Comparison of ENCODE assay signal across 33 cellular contexts in genomic region chr17:75917443-75918111, GRCh38. TPM values are rescaled to one million over a fixed set of nuclear protein-coding genes. Genes with fewer than 3 reads are reported as not detected.
DNase-seq lines count a peak whose midpoint lies in the region; ATAC-seq, FAIRE-seq and TF ChIP-seq lines count a peak whose summit lies in the region.
"Had no signal": no experiment of that assay in that cellular context is flagged by ENCODE, and none has a peak within 500 bp of the region (broad histone marks: within the 10 kb centered on the region; RNA-seq: fewer than 3 reads in every experiment).

No MANE protein-coding gene starts in this region.

- TF ChIP-seq EP300 in H1 (IDR thresholded peaks at IDR 0.05; ENCODE audit: borderline replicate concordance in 1 of 2, low read depth in 2 of 2, low read length in 2 of 2): no peak

- TF ChIP-seq RAD21 in H1 (IDR thresholded peaks at IDR 0.05 in 1 of 2, conservative IDR thresholded peaks at IDR 0.05 in 1 of 2; ENCODE audit: low read depth in 2 of 2, low read length in 2 of 2): no peak

- H3K18ac ChIP-seq in H1 (ENCODE audit: extremely low read depth, low read length): no peak overlapping the region

- TF ChIP-seq CTCF in Loucy (conservative IDR thresholded peaks at IDR 0.05; ENCODE audit: low read length) (no peak), H1 (IDR thresholded peaks at IDR 0.05; ENCODE audit: control extremely low read depth in 1 of 3, insufficient read depth in 1 of 3, low read depth in 1 of 3, low read length in 3 of 3) (0 out of 4 replicates have a peak, but pooled peaks of 1 of the 3 experiments have one; percentile 0)

- peak; percentile 32 for ATAC-seq in activated naive CD8-positive, alpha-beta T cell treated with anti-CD3 and anti-CD28 coated beads, Interleukin-2, amount 10 ng/mL, durations not matched to agents 7 days and 5 days (ENCODE audit: low read depth)
- no peak for ATAC-seq in activated naive CD8-positive, alpha-beta T cell treated with anti-CD3 and anti-CD28 coated beads, Interleukin-2, amount 50 U/mL, for 24 hours
- ATAC-seq in HG03135 (IDR thresholded peaks at IDR 0.05; ENCODE audit: unreplicated experiment) (no peak), HG03196 (IDR thresholded peaks at IDR 0.05; ENCODE audit: unreplicated experiment) (no peak), GM19324 (IDR thresholded peaks at IDR 0.05; ENCODE audit: low FRiP score, unreplicated experiment) (no peak)
- ATAC-seq: esophagus mucosa, GM23338, heart left ventricle, Right ventricle myocardium inferior, SK-N-SH treated with all-trans-retinoic acid at 6 μM for 48 hours had no signal

- no peak overlapping the region for H3K4me3 ChIP-seq in Loucy (ENCODE audit: low read length, poor library complexity, severe bottlenecking)
- no peak overlapping the region for H3K4me3 ChIP-seq in H1 (ENCODE audit: extremely low read depth in 1 of 4, insufficient read depth in 2 of 4, low read depth in 3 of 4, low read length in 4 of 4)
- H3K4me3 ChIP-seq: GM23338, heart left ventricle, MG63, PC-9, sigmoid colon, thyroid gland had no signal

- no peak overlapping the region for H2AK5ac ChIP-seq in H1 (ENCODE audit: low read depth, low read length)

- FAIRE-seq in H1 (lab: Jason Lieb, UNC): no peak
- FAIRE-seq: kidney had no signal

- no peaks in the 10 kb centered on the region for H3K27me3 Mint-ChIP-seq in activated naive CD8-positive, alpha-beta T cell treated with anti-CD3 and anti-CD28 coated beads, Interleukin-2, amount 10 ng/mL, durations not matched to agents 7 days and 5 days
- H3K27me3 Mint-ChIP-seq in activated naive CD8-positive, alpha-beta T cell treated with anti-CD3 and anti-CD28 coated beads, Interleukin-2, amount 50 U/mL, for 24 hours: no peaks in the 10 kb centered on the region
- H3K27me3 Mint-ChIP-seq: B cell had no signal

- H3K4me2 ChIP-seq in Loucy (ENCODE audit: low read depth, low read length, poor library complexity, severe bottlenecking) (peak overlapping the region; percentile 14), H1 (ENCODE audit: insufficient read depth in 1 of 2, low read depth in 2 of 2, low read length in 2 of 2) (no peak overlapping the region)
- H3K4me2 ChIP-seq: GM23338, PC-9 had no signal

- POLR2A ChIA-PET in activated naive CD8-positive, alpha-beta T cell treated with anti-CD3 and anti-CD28 coated beads, Interleukin-2, amount 10 ng/mL, durations not matched to agents 7 days and 5 days (lab: Charles Lee): interaction anchor here (0.6 kb wide), 1 partner anchor 454 kb away, joined by 4 read pairs; no protein-coding TSS in a partner anchor
- POLR2A ChIA-PET in H1 (lab: Charles Lee; ENCODE audit: partially characterized antibody): interaction anchor here (1.5 to 3.7 kb wide), 2 partner anchors 7 to 11 kb away, joined by 4 to 16 read pairs; no protein-coding TSS in a partner anchor

- no peaks in the 10 kb centered on the region for H3K9me2 ChIP-seq in Loucy (replicated peaks; ENCODE audit: low read depth, low read length)

- H2BK120ac ChIP-seq in H1 (replicated peaks; ENCODE audit: low read depth, low read length): no peak overlapping the region

- H2BK15ac ChIP-seq in H1 (ENCODE audit: low read length): no peak overlapping the region

- no peaks in the 10 kb centered on the region for H3F3A ChIP-seq in Loucy (ENCODE audit: low read depth)

- peak overlapping the region; percentile 25; the same call in 1 of the 2 replicates for H4K8ac ChIP-seq in H1 (ENCODE audit: extremely low read depth, insufficient read depth, low read length)

- H3K23ac ChIP-seq in H1 (ENCODE audit: insufficient read length): no peak overlapping the region

- no peak overlapping the region for H3K56ac ChIP-seq in H1 (replicated peaks; ENCODE audit: insufficient read length, low read depth, low read length)

- H3K79me1 ChIP-seq in H1 (ENCODE audit: low read depth, low read length): no peaks in the 10 kb centered on the region

- H3K27me3 ChIP-seq in Loucy (ENCODE audit: insufficient read depth, low read length, poor library complexity, severe bottlenecking) (no peaks in the 10 kb centered on the region), H1 (replicated peaks in 1 of 4; ENCODE audit: control insufficient read depth in 3 of 4, extremely low read depth in 1 of 4, insufficient read depth in 3 of 4, low read length in 3 of 4) (no peaks in the 10 kb centered on the region)
- H3K27me3 ChIP-seq: heart left ventricle, MG63, sigmoid colon, thyroid gland had no signal

- H3K36me3 Mint-ChIP-seq in activated naive CD8-positive, alpha-beta T cell treated with anti-CD3 and anti-CD28 coated beads, Interleukin-2, amount 10 ng/mL, durations not matched to agents 7 days and 5 days: no peaks in the 10 kb centered on the region
- H3K36me3 Mint-ChIP-seq in activated naive CD8-positive, alpha-beta T cell treated with anti-CD3 and anti-CD28 coated beads, Interleukin-2, amount 50 U/mL, for 24 hours (ENCODE audit: low read depth): peaks cover 9% of the 10 kb centered on the region

- peaks cover 12% of the 10 kb centered on the region for H3K4me1 ChIP-seq in Loucy (ENCODE audit: insufficient read depth, low read length, poor library complexity, severe bottlenecking)
- H3K4me1 ChIP-seq in H1 (replicated peaks in 1 of 4; ENCODE audit: control insufficient read depth in 3 of 4, insufficient read depth in 4 of 4, low read length in 3 of 4): no peaks in the 10 kb centered on the region
- H3K4me1 ChIP-seq: Caco-2, heart left ventricle, sigmoid colon had no signal

- H3K4ac ChIP-seq in H1 (replicated peaks; ENCODE audit: insufficient read length, low read depth, low read length): no peak overlapping the region

- H2BK20ac ChIP-seq in H1 (ENCODE audit: low read length): no peak overlapping the region

- no peak overlapping the region for H4K91ac ChIP-seq in H1 (replicated peaks; ENCODE audit: insufficient read length, low read length)

- no peak overlapping the region for H3K14ac ChIP-seq in H1 (ENCODE audit: insufficient read length)

- no peak overlapping the region for H3K27ac ChIP-seq in H1 (ENCODE audit: low read depth, low read length)
- H3K27ac ChIP-seq: heart left ventricle, PC-9, sigmoid colon, thyroid gland had no signal

- no peak overlapping the region for H3K4me3 Mint-ChIP-seq in activated naive CD8-positive, alpha-beta T cell treated with anti-CD3 and anti-CD28 coated beads, Interleukin-2, amount 10 ng/mL, durations not matched to agents 7 days and 5 days
- no peak overlapping the region for H3K4me3 Mint-ChIP-seq in activated naive CD8-positive, alpha-beta T cell treated with anti-CD3 and anti-CD28 coated beads, Interleukin-2, amount 50 U/mL, for 24 hours
- H3K4me3 Mint-ChIP-seq: B cell, endodermal cell, GM23338 had no signal

- H3K23me2 ChIP-seq in H1 (ENCODE audit: low read depth, low read length): no peaks in the 10 kb centered on the region

- H2BK5ac ChIP-seq in H1 (ENCODE audit: low read depth, low read length): no peak overlapping the region

- H4K5ac ChIP-seq in H1 (ENCODE audit: insufficient read length, low read depth, low read length): no peak overlapping the region

- no peaks in the 10 kb centered on the region for H4K20me1 ChIP-seq in Loucy (ENCODE audit: insufficient read depth, low read length, poor library complexity, severe bottlenecking)
- no peaks in the 10 kb centered on the region for H4K20me1 ChIP-seq in H1 (replicated peaks in 1 of 2; ENCODE audit: control insufficient read depth in 1 of 2, insufficient read depth in 2 of 2, low read length in 2 of 2)

- H3K9me3 Mint-ChIP-seq in activated naive CD8-positive, alpha-beta T cell treated with anti-CD3 and anti-CD28 coated beads, Interleukin-2, amount 10 ng/mL, durations not matched to agents 7 days and 5 days: no peaks in the 10 kb centered on the region
- H3K9me3 Mint-ChIP-seq in activated naive CD8-positive, alpha-beta T cell treated with anti-CD3 and anti-CD28 coated beads, Interleukin-2, amount 50 U/mL, for 24 hours: no peaks in the 10 kb centered on the region
- H3K9me3 Mint-ChIP-seq: endodermal cell, GM23338 had no signal

- H3K36me3 ChIP-seq in Loucy (ENCODE audit: insufficient read depth, low read length): no peaks in the 10 kb centered on the region
- H3K36me3 ChIP-seq in H1 (ENCODE audit: control insufficient read depth in 2 of 4, insufficient read depth in 4 of 4, low read length in 3 of 4): peaks cover 0 to 3% (median 1%) of the 10 kb centered on the region in 4 experiments; a peak in 2 of 8 replicates

- no peak for TF ChIP-seq POLR2A in H1 (IDR thresholded peaks at IDR 0.05; ENCODE audit: control extremely low read depth in 1 of 2, low read depth in 2 of 2, low read length in 2 of 2)

- peak overlapping the region; percentile 28; the same call in 1 of the 2 replicates for H2AFZ ChIP-seq in Loucy (ENCODE audit: low read length)
- H2AFZ ChIP-seq in H1 (ENCODE audit: low read length): no peak overlapping the region
- H2AFZ ChIP-seq: GM23338, PC-9 had no signal

- H3K9ac ChIP-seq in Loucy (ENCODE audit: low read depth, low read length, poor library complexity, severe bottlenecking) (no peak overlapping the region), H1 (replicated peaks in 1 of 4; ENCODE audit: extremely low read depth in 1 of 4, low read depth in 3 of 4, low read length in 3 of 4) (no peak overlapping the region)

- no peak for DNase-seq in activated naive CD8-positive, alpha-beta T cell treated with anti-CD3 and anti-CD28 coated beads, Interleukin-2, amount 10 ng/mL, durations not matched to agents 7 days and 5 days
- DNase-seq in activated naive CD8-positive, alpha-beta T cell treated with anti-CD3 and anti-CD28 coated beads, Interleukin-2, amount 50 U/mL, for 24 hours: no peak
- no peak for DNase-seq in H1 (ENCODE audit: low read depth in 1 of 2, low spot score in 2 of 2)
- DNase-seq: ACHN; activated CD4-positive, alpha-beta T cell treated with anti-CD3 and anti-CD28 coated beads for 1 hour; activated effector memory CD4-positive, alpha-beta T cell treated with anti-CD3 and anti-CD28 coated beads, Interleukin-2, amount 50 U/mL, for 16 hours; activated T-cell treated with anti-CD3 and anti-CD28 coated beads, Interleukin-2, amount 50 U/mL, for 1 hour; Caco-2; central memory CD4-positive, alpha-beta T cell; DMS79 treated with DMSO at 0.1 percent for 48 hours; endodermal cell; heart left ventricle; KBM-7; kidney; MG63; NCI-H1930; NCI-H526; NK-92 treated with Interleukin-12 subunit alpha and Interleukin-12 subunit beta, amount 100 ng/mL, for 24 hours; PC-9; posterior cingulate gyrus; sigmoid colon; stimulated activated CD4-positive, alpha-beta T cell treated with anti-CD3 and anti-CD28 coated beads, Interleukin-12 subunit alpha, Interleukin-12 subunit beta, amount 100 ng/mL, for 4 hours; stimulated activated CD4-positive, alpha-beta T cell treated with anti-CD3 and anti-CD28 coated beads, Interleukin-2, amount 100 ng/mL, for 48 hours; thyroid gland had no signal

- H3K9me3 ChIP-seq in Loucy (ENCODE audit: insufficient read depth, low read depth, low read length): no peaks in the 10 kb centered on the region
- no peaks in the 10 kb centered on the region for H3K9me3 ChIP-seq in H1 (ENCODE audit: insufficient read depth in 2 of 2, low read depth in 1 of 2, low read length in 1 of 2)
- H3K9me3 ChIP-seq: Caco-2, heart left ventricle, MG63, sigmoid colon, thyroid gland had no signal

- H3K79me2 ChIP-seq in Loucy (ENCODE audit: insufficient read depth, low read length) (no peaks in the 10 kb centered on the region), H1 (ENCODE audit: control insufficient read depth in 1 of 2, insufficient read depth in 2 of 2, low read length in 2 of 2) (no peaks in the 10 kb centered on the region)

- H3K27ac Mint-ChIP-seq in activated naive CD8-positive, alpha-beta T cell treated with anti-CD3 and anti-CD28 coated beads, Interleukin-2, amount 10 ng/mL, durations not matched to agents 7 days and 5 days: peak overlapping the region; percentile 28
- H3K27ac Mint-ChIP-seq in activated naive CD8-positive, alpha-beta T cell treated with anti-CD3 and anti-CD28 coated beads, Interleukin-2, amount 50 U/mL, for 24 hours: no peak overlapping the region
- H3K27ac Mint-ChIP-seq: B cell, endodermal cell, GM23338 had no signal

- no peak overlapping the region for H2BK12ac ChIP-seq in H1 (ENCODE audit: low read depth, low read length)

- H3K4me1 Mint-ChIP-seq in activated naive CD8-positive, alpha-beta T cell treated with anti-CD3 and anti-CD28 coated beads, Interleukin-2, amount 10 ng/mL, durations not matched to agents 7 days and 5 days: peaks cover 3% of the 10 kb centered on the region
- H3K4me1 Mint-ChIP-seq in activated naive CD8-positive, alpha-beta T cell treated with anti-CD3 and anti-CD28 coated beads, Interleukin-2, amount 50 U/mL, for 24 hours: no peaks in the 10 kb centered on the region
- H3K4me1 Mint-ChIP-seq: B cell, endodermal cell, GM23338 had no signal

- CTCF ChIA-PET in H1 (lab: Charles Lee; ENCODE audit: partially characterized antibody): interaction anchor here (1.1 to 51.3 kb wide), 5 partner anchors 10 to 91 kb away, joined by 3 to 885 read pairs (median 31); partner anchors contain the start of genes CDK3, MRPL38 and WBP2

- 96% methylated on average over 29 of the region's 33 CpGs; no CpG with 5 or more reads in 1 of the 2 experiments for WGBS in H1 (ENCODE audit: extremely low coverage in 1 of 2, insufficient coverage in 1 of 2, insufficient read length in 1 of 2, insufficient replicate concordance in 2 of 2, low coverage in 1 of 2, low lambda C conversion rate in 2 of 2, missing lambda C conversion rate in 1 of 2), 2 experiments

RNA-seq across cellular contexts. Expression of gene MRPL38, which starts 12.9 kb away (rescaled TPM):
- 100 to 1,000 TPM; 111 to 119 TPM for total RNA-seq in activated naive CD8-positive, alpha-beta T cell treated with anti-CD3 and anti-CD28 coated beads, Interleukin-2, amount 10 ng/mL, durations not matched to agents 7 days and 5 days
- 125 and 132 TPM in 2 replicates for total RNA-seq in H1 (2021; fragmentation: NEBNext Ultra II Directional; extraction: Animal tissue kit (Norgen Biotek cat#: 25700))
- 78.4 and 138 TPM in 2 replicates for polyA plus RNA-seq in H1 (2011; rRNA removed)
- 67.5 TPM for polyA plus RNA-seq in H1 (2011; cell fraction: cytosol; rRNA removed)
- polyA plus RNA-seq in H1 (2011; cell fraction: nucleus; rRNA removed): 231 TPM
- polyA plus RNA-seq in H1 (2012, experiment 1 of 2): 52.3 to 79.2 TPM (median 70.2 TPM) in 4 replicates
- 69.1 TPM for polyA plus RNA-seq in H1 (2012, experiment 2 of 2)
- polyA plus RNA-seq in H1 (2013, experiment 1 of 2): 75.5 TPM
- polyA plus RNA-seq in H1 (2013, experiment 2 of 2): 69.0 TPM
- 33.2 and 44.3 TPM in 2 replicates for polyA minus RNA-seq in H1 (2011; rRNA and poly(A)+ RNA removed)
- polyA minus RNA-seq in H1 (2011; cell fraction: cytosol; rRNA and poly(A)+ RNA removed): 53.9 TPM
- 66.2 TPM for polyA minus RNA-seq in H1 (2011; cell fraction: nucleus; rRNA and poly(A)+ RNA removed)

RNA-seq across cellular contexts. Expression of gene TRIM65, which starts 20.8 kb away (rescaled TPM):
- total RNA-seq in activated naive CD8-positive, alpha-beta T cell treated with anti-CD3 and anti-CD28 coated beads, Interleukin-2, amount 10 ng/mL, durations not matched to agents 7 days and 5 days: 10 to 100 TPM; 35.3 to 36.3 TPM
- 47.7 and 48.6 TPM in 2 replicates for total RNA-seq in H1 (2021; fragmentation: NEBNext Ultra II Directional; extraction: Animal tissue kit (Norgen Biotek cat#: 25700))
- polyA plus RNA-seq in H1 (2011; rRNA removed): 21.2 and 25.6 TPM in 2 replicates
- 24.5 TPM for polyA plus RNA-seq in H1 (2011; cell fraction: cytosol; rRNA removed)
- polyA plus RNA-seq in H1 (2011; cell fraction: nucleus; rRNA removed): 26.6 TPM
- polyA plus RNA-seq in H1 (2012, experiment 1 of 2): 30.2 to 35.1 TPM (median 31.2 TPM) in 4 replicates
- 28.8 TPM for polyA plus RNA-seq in H1 (2012, experiment 2 of 2)
- polyA plus RNA-seq in H1 (2013, experiment 1 of 2): 23.2 TPM
- 22.1 TPM for polyA plus RNA-seq in H1 (2013, experiment 2 of 2)
- polyA minus RNA-seq in H1 (2011; rRNA and poly(A)+ RNA removed): 9.4 and 9.6 TPM in 2 replicates
- polyA minus RNA-seq in H1 (2011; cell fraction: cytosol; rRNA and poly(A)+ RNA removed): 17.1 TPM
- polyA minus RNA-seq in H1 (2011; cell fraction: nucleus; rRNA and poly(A)+ RNA removed): 16.2 TPM

RNA-seq across cellular contexts. Expression of gene FBF1, which starts 23.3 kb away (rescaled TPM):
- total RNA-seq in activated naive CD8-positive, alpha-beta T cell treated with anti-CD3 and anti-CD28 coated beads, Interleukin-2, amount 10 ng/mL, durations not matched to agents 7 days and 5 days: 10 to 100 TPM; 28.5 to 36.0 TPM
- 13.1 and 13.8 TPM in 2 replicates for total RNA-seq in H1 (2021; fragmentation: NEBNext Ultra II Directional; extraction: Animal tissue kit (Norgen Biotek cat#: 25700))
- polyA plus RNA-seq in H1 (2011; rRNA removed): 8.1 and 12.5 TPM in 2 replicates
- 12.0 TPM for polyA plus RNA-seq in H1 (2011; cell fraction: cytosol; rRNA removed)
- polyA plus RNA-seq in H1 (2011; cell fraction: nucleus; rRNA removed): 68.3 TPM
- polyA plus RNA-seq in H1 (2012, experiment 1 of 2): 5.6 to 12.5 TPM (median 10.6 TPM) in 4 replicates
- 4.3 TPM for polyA plus RNA-seq in H1 (2012, experiment 2 of 2)
- 4.9 TPM for polyA plus RNA-seq in H1 (2013, experiment 1 of 2)
- 4.5 TPM for polyA plus RNA-seq in H1 (2013, experiment 2 of 2)
- 6.9 and 8.7 TPM in 2 replicates for polyA minus RNA-seq in H1 (2011; rRNA and poly(A)+ RNA removed)
- 9.8 TPM for polyA minus RNA-seq in H1 (2011; cell fraction: cytosol; rRNA and poly(A)+ RNA removed)
- polyA minus RNA-seq in H1 (2011; cell fraction: nucleus; rRNA and poly(A)+ RNA removed): 27.4 TPM

RNA-seq across cellular contexts. Expression of gene TRIM47, which starts 39.2 kb away (rescaled TPM):
- total RNA-seq in activated naive CD8-positive, alpha-beta T cell treated with anti-CD3 and anti-CD28 coated beads, Interleukin-2, amount 10 ng/mL, durations not matched to agents 7 days and 5 days: 10 to 100 TPM; 23.2 to 27.9 TPM
- 5.1 and 6.4 TPM in 2 replicates for total RNA-seq in H1 (2021; fragmentation: NEBNext Ultra II Directional; extraction: Animal tissue kit (Norgen Biotek cat#: 25700))
- polyA plus RNA-seq in H1 (2011; rRNA removed): 6.3 and 11.6 TPM in 2 replicates
- 6.2 TPM for polyA plus RNA-seq in H1 (2011; cell fraction: cytosol; rRNA removed)
- polyA plus RNA-seq in H1 (2011; cell fraction: nucleus; rRNA removed): 12.1 TPM
- polyA plus RNA-seq in H1 (2012, experiment 1 of 2): 5.0 to 8.3 TPM (median 5.5 TPM) in 4 replicates
- 5.4 TPM for polyA plus RNA-seq in H1 (2012, experiment 2 of 2)
- polyA plus RNA-seq in H1 (2013, experiment 1 of 2): 5.7 TPM
- 6.1 TPM for polyA plus RNA-seq in H1 (2013, experiment 2 of 2)
- polyA minus RNA-seq in H1 (2011; rRNA and poly(A)+ RNA removed): 2.6 and 3.7 TPM in 2 replicates
- polyA minus RNA-seq in H1 (2011; cell fraction: cytosol; rRNA and poly(A)+ RNA removed): 5.0 TPM
- 6.2 TPM for polyA minus RNA-seq in H1 (2011; cell fraction: nucleus; rRNA and poly(A)+ RNA removed)
